Comparison of ENCODE assay signal across 12 cellular contexts in the genomic region with DNA sequence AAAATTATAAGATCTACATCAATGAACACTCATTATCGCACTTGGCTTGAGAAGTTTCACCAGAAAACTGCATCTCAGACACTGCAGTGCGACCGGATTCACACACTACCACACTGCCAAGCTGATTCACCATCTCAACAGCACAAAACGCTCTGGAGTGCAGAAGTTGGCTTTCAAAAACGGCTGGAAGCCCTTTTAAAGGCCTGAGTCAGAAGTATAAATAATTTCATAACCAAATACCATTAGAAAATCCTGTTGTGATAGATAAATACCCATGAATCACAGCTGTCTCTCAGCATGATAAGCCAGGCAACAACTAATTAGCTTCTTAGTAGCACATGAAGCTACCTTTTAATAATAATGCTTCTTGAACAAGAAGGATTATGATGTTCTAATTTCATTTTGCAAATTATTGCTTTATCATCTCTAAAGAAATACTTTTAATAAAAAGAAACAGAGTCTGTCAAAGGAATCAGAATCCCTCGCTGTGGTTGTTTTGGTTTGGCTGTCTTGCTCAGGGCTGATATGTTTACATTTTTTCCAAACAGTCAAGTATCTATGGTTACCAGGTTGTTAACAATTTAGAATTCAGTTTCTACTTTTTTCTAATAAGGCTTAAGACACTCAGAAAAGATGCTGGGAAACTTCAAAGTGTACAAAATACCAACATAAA. TPM values are rescaled to one million over a fixed set of nuclear protein-coding genes. Genes with fewer than 3 reads are reported as not detected.
A peak's percentile ranks its signal among the peaks of the same experiment; 100 is the strongest.
DNase-seq lines count a peak whose midpoint lies in the region; ATAC-seq and TF ChIP-seq lines count a peak whose summit lies in the region.
"Had no signal": no experiment of that assay in that cellular context is flagged by ENCODE, and none has a peak within 500 bp of the region (broad histone marks: within the 10 kb centered on the region; RNA-seq: fewer than 3 reads in every experiment).

No MANE protein-coding gene starts in this region.

- TF ChIP-seq POLR2A in vagina (IDR thresholded peaks at IDR 0.05) = no peak

- no peaks in the 10 kb centered on the region for H3K9me2 ChIP-seq in SK-N-SH

- no peak for TF ChIP-seq EP300 in SK-N-SH (IDR thresholded peaks at IDR 0.05; ENCODE audit: borderline replicate concordance in 1 of 2, low read depth in 1 of 2, low read length in 1 of 2)

- TF ChIP-seq CTCF in SK-N-SH (IDR thresholded peaks at IDR 0.05) (no peak), chondrocyte (IDR thresholded peaks at IDR 0.05) (no peak), mesothelial cell of epicardium (IDR thresholded peaks at IDR 0.05; ENCODE audit: unreplicated experiment) (no peak), vagina (IDR thresholded peaks at IDR 0.05) (no peak)

- DNase-seq in SK-N-SH (no peak), chondrocyte (ENCODE audit: low spot score) (no peak), mesothelial cell of epicardium (ENCODE audit: low spot score in 2 of 2, unreplicated experiment in 2 of 2) (no peak), vagina (ENCODE audit: extremely low spot score in 2 of 2) (no peak), NCI-H2107 treated with DMSO at 0.1 percent for 48 hours (lab: John Stamatoyannopoulos, UW; ENCODE audit: unreplicated experiment) (no peak)
- DNase-seq in activated T-helper 1 cell treated with anti-CD3 and anti-CD28 coated beads, Interleukin-12 subunit alpha, Interleukin-12 subunit beta, Interleukin-2, Interleukin-4 antibody, amounts not matched to agents 30 ng/mL and 10 ng/mL and 1 ng/mL, durations not matched to agents 14 hours and 24 hours and 36 hours (ENCODE audit: low spot score) = no peak
- DNase-seq: activated CD8-positive, alpha-beta memory T cell treated with anti-CD3 and anti-CD28 coated beads for 24 hours; central memory CD4-positive, alpha-beta T cell; RPMI8226 had no signal

- H4K20me1 ChIP-seq in SK-N-SH (ENCODE audit: insufficient read depth) = no peaks in the 10 kb centered on the region

- H3K27ac ChIP-seq in SK-N-SH (ENCODE audit: low read depth in 2 of 2, low read length in 1 of 2) (no peak overlapping the region), vagina (peak overlapping the region; percentile 20)

- no peaks in the 10 kb centered on the region for H3K9me3 Mint-ChIP-seq in chondrocyte (ENCODE audit: low read depth)
- H3K9me3 Mint-ChIP-seq in mesothelial cell of epicardium = no peaks in the 10 kb centered on the region
- no peaks in the 10 kb centered on the region for H3K9me3 Mint-ChIP-seq in activated T-helper 1 cell treated with anti-CD3 and anti-CD28 coated beads, Interleukin-12 subunit alpha, Interleukin-12 subunit beta, Interleukin-2, Interleukin-4 antibody, amounts not matched to agents 30 ng/mL and 10 ng/mL and 1 ng/mL, durations not matched to agents 14 hours and 24 hours and 36 hours

- no peak overlapping the region for H3K4me2 ChIP-seq in SK-N-SH

- H3K79me2 ChIP-seq in SK-N-SH (ENCODE audit: insufficient read depth) = no peaks in the 10 kb centered on the region

- H3K4me1 Mint-ChIP-seq in chondrocyte (ENCODE audit: low read depth) (peaks cover 28% of the 10 kb centered on the region), mesothelial cell of epicardium (peaks cover 5% of the 10 kb centered on the region)
- H3K4me1 Mint-ChIP-seq in activated T-helper 1 cell treated with anti-CD3 and anti-CD28 coated beads, Interleukin-12 subunit alpha, Interleukin-12 subunit beta, Interleukin-2, Interleukin-4 antibody, amounts not matched to agents 30 ng/mL and 10 ng/mL and 1 ng/mL, durations not matched to agents 14 hours and 24 hours and 36 hours (ENCODE audit: low read depth) = no peaks in the 10 kb centered on the region
- H3K4me1 Mint-ChIP-seq: B cell had no signal

- intact Hi-C loops in vagina (cut with DNase I) = no loop called here
- intact Hi-C loops in activated T-helper 1 cell treated with anti-CD3 and anti-CD28 coated beads, Interleukin-12 subunit alpha, Interleukin-12 subunit beta, Interleukin-2, Interleukin-4 antibody, amounts not matched to agents 30 ng/mL and 10 ng/mL and 1 ng/mL, durations not matched to agents 14 hours and 24 hours and 36 hours (cut with micrococcal nuclease) = no loop called here

- ATAC-seq in SK-N-SH treated with all-trans-retinoic acid at 6 μM for 48 hours (no peak), esophagus mucosa (no peak)

- H3K9ac ChIP-seq in SK-N-SH = no peak overlapping the region

- H3K4me3 ChIP-seq in SK-N-SH (ENCODE audit: low read depth in 2 of 2, low read length in 1 of 2) (no peak overlapping the region), vagina (peak overlapping the region in 1 of 2 donors; percentile 0)

- peak overlapping the region; percentile 81 for H3K27ac Mint-ChIP-seq in chondrocyte (ENCODE audit: unreplicated experiment)
- peak overlapping the region; percentile 28 for H3K27ac Mint-ChIP-seq in mesothelial cell of epicardium
- H3K27ac Mint-ChIP-seq in activated T-helper 1 cell treated with anti-CD3 and anti-CD28 coated beads, Interleukin-12 subunit alpha, Interleukin-12 subunit beta, Interleukin-2, Interleukin-4 antibody, amounts not matched to agents 30 ng/mL and 10 ng/mL and 1 ng/mL, durations not matched to agents 14 hours and 24 hours and 36 hours = no peak overlapping the region
- H3K27ac Mint-ChIP-seq: B cell had no signal

- H3K36me3 Mint-ChIP-seq in chondrocyte (ENCODE audit: low read depth) (no peaks in the 10 kb centered on the region), mesothelial cell of epicardium (no peaks in the 10 kb centered on the region)
- no peaks in the 10 kb centered on the region for H3K36me3 Mint-ChIP-seq in activated T-helper 1 cell treated with anti-CD3 and anti-CD28 coated beads, Interleukin-12 subunit alpha, Interleukin-12 subunit beta, Interleukin-2, Interleukin-4 antibody, amounts not matched to agents 30 ng/mL and 10 ng/mL and 1 ng/mL, durations not matched to agents 14 hours and 24 hours and 36 hours (ENCODE audit: low read depth)

- H3K4me3 Mint-ChIP-seq in chondrocyte (ENCODE audit: unreplicated experiment) (peak overlapping the region; percentile 10), mesothelial cell of epicardium (no peak overlapping the region)
- H3K4me3 Mint-ChIP-seq in activated T-helper 1 cell treated with anti-CD3 and anti-CD28 coated beads, Interleukin-12 subunit alpha, Interleukin-12 subunit beta, Interleukin-2, Interleukin-4 antibody, amounts not matched to agents 30 ng/mL and 10 ng/mL and 1 ng/mL, durations not matched to agents 14 hours and 24 hours and 36 hours = no peak overlapping the region
- H3K4me3 Mint-ChIP-seq: B cell had no signal

- H3K27me3 Mint-ChIP-seq in chondrocyte (ENCODE audit: low read depth) (no peaks in the 10 kb centered on the region), mesothelial cell of epicardium (ENCODE audit: low read depth) (no peaks in the 10 kb centered on the region)
- peaks cover 4% of the 10 kb centered on the region for H3K27me3 Mint-ChIP-seq in activated T-helper 1 cell treated with anti-CD3 and anti-CD28 coated beads, Interleukin-12 subunit alpha, Interleukin-12 subunit beta, Interleukin-2, Interleukin-4 antibody, amounts not matched to agents 30 ng/mL and 10 ng/mL and 1 ng/mL, durations not matched to agents 14 hours and 24 hours and 36 hours (ENCODE audit: insufficient read depth)
- H3K27me3 Mint-ChIP-seq: B cell had no signal

- H2AFZ ChIP-seq in SK-N-SH (ENCODE audit: low read depth) = no peak overlapping the region

- H3F3A ChIP-seq in SK-N-SH (replicated peaks; ENCODE audit: insufficient read depth) = no peaks in the 10 kb centered on the region

- H3K27me3 ChIP-seq in SK-N-SH (ENCODE audit: insufficient read depth) (no peaks in the 10 kb centered on the region), vagina (no peaks in the 10 kb centered on the region)

- H3K36me3 ChIP-seq in SK-N-SH (replicated peaks in 1 of 2; ENCODE audit: control insufficient read depth in 1 of 2, insufficient read depth in 2 of 2, low read length in 1 of 2) (no peaks in the 10 kb centered on the region), vagina (no peaks in the 10 kb centered on the region)

- 47% methylated on average over 6 of the region's 6 CpGs for WGBS in SK-N-SH (ENCODE audit: low lambda C conversion rate)

- H3K9me3 ChIP-seq in SK-N-SH (no peaks in the 10 kb centered on the region), vagina (no peaks in the 10 kb centered on the region)

- CTCF ChIA-PET in SK-N-SH (lab: Yijun Ruan, JAX) = interaction anchor here (0.8 to 1.6 kb wide), 2 partner anchors 52 to 53 kb away, joined by 3 to 4 read pairs; no protein-coding TSS in a partner anchor

- POLR2A ChIA-PET in SK-N-SH (lab: Yijun Ruan, JAX) = no interaction called here

- no peak for TF ChIP-seq RAD21 in SK-N-SH (IDR thresholded peaks at IDR 0.05; ENCODE audit: low read length)

- peaks cover 0 to 2% of the 10 kb centered on the region in 2 experiments; a peak in 2 of 4 replicates for H3K4me1 ChIP-seq in SK-N-SH (ENCODE audit: control insufficient read depth in 1 of 2, insufficient read depth in 2 of 2, low read depth in 1 of 2, low read length in 1 of 2)
- H3K4me1 ChIP-seq in vagina = peaks cover 6% of the 10 kb centered on the region

TF ChIP-seq in SK-N-SH, 30 proteins besides CTCF, POLR2A, EP300 and RAD21 (continues in another document):
- TF ChIP-seq GABPA (IDR thresholded peaks at IDR 0.05; ENCODE audit: low read depth) (no peak), TAF1 (IDR thresholded peaks at IDR 0.05; ENCODE audit: borderline replicate concordance, low read depth, low read length) (no peak), MXI1 (IDR thresholded peaks at IDR 0.05; ENCODE audit: low read depth, low read length) (no peak)
- TF ChIP-seq, protein P1, sequence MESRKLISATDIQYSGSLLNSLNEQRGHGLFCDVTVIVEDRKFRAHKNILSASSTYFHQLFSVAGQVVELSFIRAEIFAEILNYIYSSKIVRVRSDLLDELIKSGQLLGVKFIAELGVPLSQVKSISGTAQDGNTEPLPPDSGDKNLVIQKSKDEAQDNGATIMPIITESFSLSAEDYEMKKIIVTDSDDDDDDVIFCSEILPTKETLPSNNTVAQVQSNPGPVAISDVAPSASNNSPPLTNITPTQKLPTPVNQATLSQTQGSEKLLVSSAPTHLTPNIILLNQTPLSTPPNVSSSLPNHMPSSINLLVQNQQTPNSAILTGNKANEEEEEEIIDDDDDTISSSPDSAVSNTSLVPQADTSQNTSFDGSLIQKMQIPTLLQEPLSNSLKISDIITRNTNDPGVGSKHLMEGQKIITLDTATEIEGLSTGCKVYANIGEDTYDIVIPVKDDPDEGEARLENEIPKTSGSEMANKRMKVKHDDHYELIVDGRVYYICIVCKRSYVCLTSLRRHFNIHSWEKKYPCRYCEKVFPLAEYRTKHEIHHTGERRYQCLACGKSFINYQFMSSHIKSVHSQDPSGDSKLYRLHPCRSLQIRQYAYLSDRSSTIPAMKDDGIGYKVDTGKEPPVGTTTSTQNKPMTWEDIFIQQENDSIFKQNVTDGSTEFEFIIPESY (IDR thresholded peaks at IDR 0.05; ENCODE audit: borderline replicate concordance, low read depth) = no peak

RNA-seq across cellular contexts. Expression of a gene that starts 51.2 kb away (rescaled TPM):
- polyA plus RNA-seq in SK-N-SH (2012; rRNA removed) = 0.21 and 0.24 TPM in 2 replicates
- 0.21 and 0.26 TPM in 2 replicates for polyA plus RNA-seq in SK-N-SH (2012; cell fraction: cytosol; rRNA removed)
- 0.45 and 0.62 TPM in 2 replicates for polyA plus RNA-seq in SK-N-SH (2012; cell fraction: nucleus; rRNA removed)
- 12.3 to 14.6 TPM (median 14.4 TPM) in 3 replicates for total RNA-seq in chondrocyte
- total RNA-seq in mesothelial cell of epicardium = 5.7 to 7.4 TPM (median 6.7 TPM) in 3 replicates
- total RNA-seq in vagina = 17.4 TPM
- total RNA-seq in activated T-helper 1 cell treated with anti-CD3 and anti-CD28 coated beads, Interleukin-12 subunit alpha, Interleukin-12 subunit beta, Interleukin-2, Interleukin-4 antibody, amounts not matched to agents 30 ng/mL and 10 ng/mL and 1 ng/mL, durations not matched to agents 14 hours and 24 hours and 36 hours = 2.5 and 2.6 TPM in 2 replicates
- total RNA-seq in esophagus mucosa = 2.2 TPM
